In genomic region chr14:20400589-20400964, GRCh38 we compare ENCODE assay signal across 23 cellular contexts. TPM values are rescaled to one million over a fixed set of nuclear protein-coding genes. Genes with fewer than 3 reads are reported as not detected.
DNase-seq lines count a peak whose midpoint lies in the region; ATAC-seq, FAIRE-seq and TF ChIP-seq lines count a peak whose summit lies in the region.
"Had no signal": no experiment of that assay in that cellular context is flagged by ENCODE, and none has a peak within 500 bp of the region (broad histone marks: within the 10 kb centered on the region; RNA-seq: fewer than 3 reads in every experiment).

No MANE protein-coding gene starts in this region.

- H3K4me1 ChIP-seq in MM.1S (ENCODE audit: low read length) (peaks cover 13% of the 10 kb centered on the region; the same call in 1 of the 2 replicates), astrocyte (ENCODE audit: insufficient read depth, low read length) (peaks cover 7% of the 10 kb centered on the region), stomach (peaks cover 0 to 10% (median 0%) of the 10 kb centered on the region in 4 donors)
- H3K4me1 ChIP-seq: body of pancreas, esophagus muscularis mucosa, lower lobe of right lung, SJSA1, transverse colon had no signal

- H3K9ac ChIP-seq in MM.1S (ENCODE audit: low read length), result no peak overlapping the region
- H3K9ac ChIP-seq in astrocyte (ENCODE audit: low read length), result no peak overlapping the region

- H2AFZ ChIP-seq in MM.1S (ENCODE audit: low read length) (no peak overlapping the region), astrocyte (ENCODE audit: low read depth, low read length) (no peak overlapping the region)

- H3K79me2 ChIP-seq in MM.1S (ENCODE audit: low read length) (no peaks in the 10 kb centered on the region), astrocyte (ENCODE audit: insufficient read depth, low read length) (peaks cover 2% of the 10 kb centered on the region)

- peaks cover 35% of the 10 kb centered on the region for H3K36me3 Mint-ChIP-seq in astrocyte (ENCODE audit: low read depth, unreplicated experiment)
- peaks cover 0 to 89% (median 25%) of the 10 kb centered on the region in 3 donors for H3K36me3 Mint-ChIP-seq in naive thymus-derived CD8-positive, alpha-beta T cell

- H3K27ac ChIP-seq in MM.1S (ENCODE audit: low read length) (peak overlapping the region; percentile 32; the same call in 1 of the 2 replicates), astrocyte (ENCODE audit: low read depth, low read length) (no peak overlapping the region), stomach (peak overlapping the region in 2 of 5 donors; percentile 39 to 72)
- H3K27ac ChIP-seq: esophagus muscularis mucosa, lower lobe of right lung, SJSA1 had no signal

- WGBS in stomach, 5 donors, result 81 to 100% (median 95%) methylated on average over 1 of the region's 1 CpG

- DNase-seq in activated CD4-positive, CD25-positive, alpha-beta regulatory T cell treated with anti-CD3 and anti-CD28 coated beads, Interleukin-2, amount 50 U/mL, for 72 hours, result no peak
- DNase-seq in MM.1S, result no peak
- DNase-seq in astrocyte (ENCODE audit: low read depth), result no peak
- no peak for DNase-seq in naive thymus-derived CD8-positive, alpha-beta T cell
- no peak for DNase-seq in stomach
- DNase-seq: activated CD4-positive, alpha-beta T cell treated with anti-CD3 and anti-CD28 coated beads, Interleukin-2, amount 50 U/mL, for 1 hour; activated effector memory CD4-positive, alpha-beta T cell treated with Interleukin-2 at 50 U/mL for 16 hours; body of pancreas; C1 segment of cervical spinal cord; H9; Karpas-422; lower lobe of right lung; NCI-H1105 treated with DMSO at 0.1 percent for 48 hours; posterior cingulate gyrus; transverse colon had no signal

- H3K9me3 ChIP-seq in MM.1S (replicated peaks; ENCODE audit: insufficient read depth, low read length), result no peaks in the 10 kb centered on the region
- no peaks in the 10 kb centered on the region for H3K9me3 ChIP-seq in astrocyte (ENCODE audit: insufficient read depth, low read depth, low read length)
- H3K9me3 ChIP-seq in stomach, result no peaks in the 10 kb centered on the region
- H3K9me3 ChIP-seq: body of pancreas, esophagus muscularis mucosa, lower lobe of right lung, SJSA1, transverse colon had no signal

- H3K27me3 ChIP-seq in MM.1S (replicated peaks; ENCODE audit: insufficient read depth, low read length) (no peaks in the 10 kb centered on the region), astrocyte (ENCODE audit: insufficient read depth, low read length) (no peaks in the 10 kb centered on the region), stomach (no peaks in the 10 kb centered on the region)
- H3K27me3 ChIP-seq: body of pancreas, esophagus muscularis mucosa, SJSA1, transverse colon had no signal

- no peak for TF ChIP-seq EP300 in stomach (IDR thresholded peaks at IDR 0.05)

- H3K4me2 ChIP-seq in MM.1S (ENCODE audit: low read depth, low read length) (no peak overlapping the region), astrocyte (ENCODE audit: low read length) (peak overlapping the region; percentile 62)

- intact Hi-C loops in stomach (cut with DNase I; ENCODE audit: low total_unique reads), result no loop called here

- H3K4me3 Mint-ChIP-seq in astrocyte (ENCODE audit: unreplicated experiment), result peak overlapping the region; percentile 42
- H3K4me3 Mint-ChIP-seq in naive thymus-derived CD8-positive, alpha-beta T cell, result peak overlapping the region in 1 of 10 donors; percentile 47
- H3K4me3 Mint-ChIP-seq: H9 had no signal

- TF ChIP-seq POLR2A in stomach (IDR thresholded peaks at IDR 0.05), result no peak

- H3K4me3 ChIP-seq in MM.1S (ENCODE audit: low read length), result no peak overlapping the region
- H3K4me3 ChIP-seq in astrocyte (ENCODE audit: insufficient read depth, low read depth, low read length), result no peak overlapping the region
- H3K4me3 ChIP-seq in stomach, result no peak overlapping the region
- H3K4me3 ChIP-seq: body of pancreas, esophagus muscularis mucosa, lower lobe of right lung, SJSA1, skin epidermis, transverse colon had no signal

- POLR2A ChIA-PET in naive thymus-derived CD8-positive, alpha-beta T cell (lab: Charles Lee), result no interaction called here

- no peaks in the 10 kb centered on the region for H3K9me2 ChIP-seq in MM.1S (replicated peaks; ENCODE audit: insufficient read depth, low read length)

- TF ChIP-seq CTCF in MM.1S (IDR thresholded peaks at IDR 0.05; ENCODE audit: low read length) (no peak), astrocyte (IDR thresholded peaks at IDR 0.05; ENCODE audit: insufficient read depth, low read depth, low read length) (no peak), stomach (IDR thresholded peaks at IDR 0.05) (no peak)

- no peak overlapping the region for H3K27ac Mint-ChIP-seq in astrocyte (ENCODE audit: unreplicated experiment)
- peak overlapping the region in 6 of 10 donors; percentile 12 to 70 (median 46) for H3K27ac Mint-ChIP-seq in naive thymus-derived CD8-positive, alpha-beta T cell

- FAIRE-seq in astrocyte (lab: Jason Lieb, UNC), result no peak
- FAIRE-seq: A204.1 had no signal

- H3K27me3 Mint-ChIP-seq in astrocyte (ENCODE audit: low read depth, unreplicated experiment), result no peaks in the 10 kb centered on the region
- H3K27me3 Mint-ChIP-seq in naive thymus-derived CD8-positive, alpha-beta T cell, result no peaks in the 10 kb centered on the region
- H3K27me3 Mint-ChIP-seq: naive thymus-derived CD4-positive, alpha-beta T cell had no signal

- H3K36me3 ChIP-seq in MM.1S (replicated peaks; ENCODE audit: insufficient read depth, low read length), result no peaks in the 10 kb centered on the region
- H3K36me3 ChIP-seq in astrocyte (ENCODE audit: insufficient read depth, low read length), result peaks cover 34% of the 10 kb centered on the region
- H3K36me3 ChIP-seq in stomach, result peaks cover 68 to 100% (median 99%) of the 10 kb centered on the region in 4 donors

- H4K20me1 ChIP-seq in MM.1S (ENCODE audit: insufficient read depth, low read length) (no peaks in the 10 kb centered on the region), astrocyte (ENCODE audit: insufficient read depth, low read length) (peaks cover 5% of the 10 kb centered on the region)

- H3K4me1 Mint-ChIP-seq in astrocyte (ENCODE audit: low read depth, unreplicated experiment), result peaks cover 11% of the 10 kb centered on the region
- H3K4me1 Mint-ChIP-seq in naive thymus-derived CD8-positive, alpha-beta T cell, result peaks cover 17 to 21% (median 20%) of the 10 kb centered on the region in 4 donors
- H3K4me1 Mint-ChIP-seq: H9 had no signal

- peak; percentile 81 to 88 for ATAC-seq in activated CD4-positive, CD25-positive, alpha-beta regulatory T cell treated with anti-CD3 and anti-CD28 coated beads, Interleukin-2, amount 50 U/mL, for 24 hours
- no peak for ATAC-seq in naive thymus-derived CD8-positive, alpha-beta T cell
- ATAC-seq in HG03460 (IDR thresholded peaks at IDR 0.05; ENCODE audit: unreplicated experiment) (no peak), HG03175 (IDR thresholded peaks at IDR 0.05; ENCODE audit: unreplicated experiment) (no peak)
- ATAC-seq: lower lobe of right lung; naive thymus-derived CD4-positive, alpha-beta T cell had no signal

- H3F3A ChIP-seq in MM.1S (ENCODE audit: insufficient read depth, low read length), result no peaks in the 10 kb centered on the region

- no peaks in the 10 kb centered on the region for H3K9me3 Mint-ChIP-seq in astrocyte (ENCODE audit: unreplicated experiment)
- H3K9me3 Mint-ChIP-seq in naive thymus-derived CD8-positive, alpha-beta T cell, result no peaks in the 10 kb centered on the region
- H3K9me3 Mint-ChIP-seq: H9; naive thymus-derived CD4-positive, alpha-beta T cell had no signal

RNA-seq across cellular contexts. Expression of gene TEP1, which starts 12.7 kb away (rescaled TPM):
- total RNA-seq in astrocyte, result 21.0 and 28.4 TPM in 2 replicates
- total RNA-seq in naive thymus-derived CD8-positive, alpha-beta T cell, result 10 to 100 TPM; 60.6 to 70.4 TPM
- polyA plus RNA-seq in naive thymus-derived CD8-positive, alpha-beta T cell, result 1 to 10 TPM; 3.0 to 4.9 (median 4.5) TPM
- total RNA-seq in stomach, result 100 to 1,000 TPM in 1 of 5 donors, 10 to 100 TPM in 4; 16.9 to 190 (median 34.1) TPM
- 10 to 100 TPM in 1 of 3 donors, 1 to 10 TPM in 2; 9.3 to 11.6 (median 9.8) TPM for polyA plus RNA-seq in stomach

RNA-seq across cellular contexts. Expression of gene KLHL33, which starts 35.4 kb away (rescaled TPM):
- total RNA-seq in astrocyte (0.07 TPM in 1 of 2 replicates, not detected in the other), stomach (1 to 10 TPM in 1 of 5 donors, under 1 TPM in 2, not detected in 2; under 0.01 to 4.3 (median 0.37) TPM)
- under 1 TPM; 0.52 to 0.57 TPM for total RNA-seq in naive thymus-derived CD8-positive, alpha-beta T cell
- polyA plus RNA-seq in naive thymus-derived CD8-positive, alpha-beta T cell, result under 1 TPM; 0.43 to 0.77 (median 0.43) TPM
- under 1 TPM in 2 of 3 donors, not detected in 1; 0.05 to 0.06 TPM for polyA plus RNA-seq in stomach
- total RNA-seq: SJSA1 had no signal
- polyA plus RNA-seq: naive thymus-derived CD4-positive, alpha-beta T cell had no signal

RNA-seq across cellular contexts. Expression of gene OSGEP, which starts 54.0 kb away (rescaled TPM):
- total RNA-seq in astrocyte (18.3 and 23.0 TPM in 2 replicates), stomach (10 to 100 TPM; 29.9 to 71.8 (median 59.7) TPM)
- 10 to 100 TPM; 82.5 to 89.2 TPM for total RNA-seq in naive thymus-derived CD8-positive, alpha-beta T cell
- polyA plus RNA-seq in naive thymus-derived CD8-positive, alpha-beta T cell, result 10 to 100 TPM; 38.8 to 43.3 (median 42.0) TPM
- 10 to 100 TPM; 24.7 to 58.5 (median 43.4) TPM for polyA plus RNA-seq in stomach

RNA-seq across cellular contexts. Expression of gene APEX1, which starts 54.4 kb away (rescaled TPM):
- 142 and 148 TPM in 2 replicates for total RNA-seq in astrocyte
- total RNA-seq in naive thymus-derived CD8-positive, alpha-beta T cell, result 100 to 1,000 TPM; 137 to 144 TPM
- polyA plus RNA-seq in naive thymus-derived CD8-positive, alpha-beta T cell, result 100 to 1,000 TPM; 125 to 176 (median 148) TPM
- 100 to 1,000 TPM in 4 of 5 donors, 10 to 100 TPM in 1; 70.1 to 219 (median 149) TPM for total RNA-seq in stomach
- 100 to 1,000 TPM; 104 to 148 (median 118) TPM for polyA plus RNA-seq in stomach

RNA-seq across cellular contexts. Expression of gene PARP2, which starts 57.1 kb away (rescaled TPM):
- 20.9 and 21.5 TPM in 2 replicates for total RNA-seq in astrocyte
- total RNA-seq in naive thymus-derived CD8-positive, alpha-beta T cell, result 10 to 100 TPM; 21.6 to 22.9 TPM
- polyA plus RNA-seq in naive thymus-derived CD8-positive, alpha-beta T cell, result 10 to 100 TPM in 1 of 3 donors, 1 to 10 TPM in 2; 8.8 to 13.6 (median 9.6) TPM
- 10 to 100 TPM in 3 of 5 donors, 1 to 10 TPM in 2; 4.1 to 30.4 (median 17.7) TPM for total RNA-seq in stomach
- polyA plus RNA-seq in stomach, result 10 to 100 TPM in 2 of 3 donors, 1 to 10 TPM in 1; 7.5 to 16.0 (median 11.2) TPM

Comparison
In these comparisons a context has a peak if more than half of its experiments do, and no peak if none do; other contexts are left out.
1. ATAC-seq: peak in activated CD4-positive, CD25-positive, alpha-beta regulatory T cell treated with anti-CD3 and anti-CD28 coated beads, Interleukin-2, amount 50 U/mL, for 24 hours (2 of 2); none in naive thymus-derived CD8-positive, alpha-beta T cell (0 of 2), HG03460 (single experiment) and HG03175 (single experiment).